ENCODE assay signal across 12 cellular contexts in the genomic region with DNA sequence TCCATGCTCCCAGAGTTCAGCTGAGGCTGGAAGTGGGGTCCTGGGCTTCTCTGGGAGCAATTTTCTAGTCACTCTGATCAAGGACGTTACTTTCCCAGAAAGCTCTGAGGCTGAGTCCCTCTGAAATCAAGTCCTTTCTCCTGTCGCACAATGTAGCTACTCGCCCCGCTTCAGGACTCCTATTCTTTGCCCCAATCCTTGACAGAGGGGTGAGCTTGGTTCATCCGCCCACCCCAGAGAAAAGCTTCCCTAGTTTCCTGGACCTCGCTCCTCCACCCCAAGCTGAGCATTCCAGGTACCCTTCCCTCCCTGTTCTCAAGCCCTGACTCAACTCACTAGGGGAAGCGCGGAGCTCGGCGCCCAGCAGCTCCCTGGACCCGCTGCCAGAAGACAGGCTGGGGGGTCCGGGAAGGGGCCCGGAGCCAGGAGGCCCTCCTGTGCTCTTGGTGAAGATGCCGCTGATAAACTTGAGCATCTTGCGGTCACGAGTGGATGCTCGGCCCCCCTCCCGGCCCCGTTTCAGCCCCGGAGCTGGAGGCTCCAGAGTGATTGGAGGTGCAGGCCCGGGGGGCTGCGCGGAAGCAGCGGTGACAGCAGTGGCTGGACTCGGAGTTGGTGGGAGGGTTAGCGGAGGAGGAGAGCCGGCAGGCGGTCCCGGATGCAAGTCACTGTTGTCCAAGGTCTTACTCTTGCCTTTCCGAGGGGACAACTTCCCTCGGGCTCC. TPM values are rescaled to one million over a fixed set of nuclear protein-coding genes. Genes with fewer than 3 reads are reported as not detected.
DNase-seq lines count a peak whose midpoint lies in the region; ATAC-seq and TF ChIP-seq lines count a peak whose summit lies in the region.
"Had no signal": no experiment of that assay in that cellular context is flagged by ENCODE, and none has a peak within 500 bp of the region (broad histone marks: within the 10 kb centered on the region; RNA-seq: fewer than 3 reads in every experiment).

No MANE protein-coding gene starts in this region.

- H3K4ac ChIP-seq in H9 (ENCODE audit: low read depth, low read length) = no peak overlapping the region

- H2BK15ac ChIP-seq in H9 (ENCODE audit: low read depth, low read length) = no peak overlapping the region

- no peak overlapping the region for H3K9ac ChIP-seq in H9 (ENCODE audit: extremely low read depth, insufficient read length, low read length)

- no peak overlapping the region for H3K18ac ChIP-seq in H9 (ENCODE audit: insufficient read length, low read depth, low read length)

- H2AFZ ChIP-seq in ACC112 (ENCODE audit: low read length, unreplicated experiment) (no peak overlapping the region), H9 (ENCODE audit: low read length) (no peak overlapping the region)

- H3K79me2 ChIP-seq in ACC112 (ENCODE audit: control insufficient read depth, insufficient read depth, low read length, unreplicated experiment) (no peaks in the 10 kb centered on the region), H9 (ENCODE audit: insufficient read depth, low read length) (no peaks in the 10 kb centered on the region)

- H4K20me1 ChIP-seq in H9 (ENCODE audit: control insufficient read depth, insufficient read depth, insufficient read length) = peaks cover 2% of the 10 kb centered on the region

- TF ChIP-seq POLR2A in breast epithelium (IDR thresholded peaks at IDR 0.05) = no peak

- no peak overlapping the region for H2BK5ac ChIP-seq in H9 (ENCODE audit: insufficient read length, low read length)

- no peak overlapping the region for H4K91ac ChIP-seq in H9 (ENCODE audit: insufficient read length, low read depth, low read length)

- H2BK20ac ChIP-seq in H9 (ENCODE audit: low read depth, low read length, poor library complexity, severe bottlenecking) = no peak overlapping the region

- H3K27me3 ChIP-seq in ACC112 (ENCODE audit: insufficient read depth, low read length) (peaks cover 74% of the 10 kb centered on the region), H9 (ENCODE audit: insufficient read depth, low read length) (peaks cover 60% of the 10 kb centered on the region), breast epithelium (peaks cover 17 to 41% of the 10 kb centered on the region in 2 donors), upper lobe of right lung (peaks cover 61% of the 10 kb centered on the region)

- H2AK5ac ChIP-seq in H9 (ENCODE audit: insufficient read length, low read length) = no peak overlapping the region

- ATAC-seq in upper lobe of right lung (no peak), GM21390 (IDR thresholded peaks at IDR 0.05; ENCODE audit: unreplicated experiment) (no peak)

- no peak overlapping the region for H3T11ph ChIP-seq in H9 (ENCODE audit: low read length)

- no peak overlapping the region for H3K27ac Mint-ChIP-seq in H9
- no peak overlapping the region for H3K27ac Mint-ChIP-seq in nephron progenitor cell
- H3K27ac Mint-ChIP-seq: activated CD4-positive, alpha-beta memory T cell treated with anti-CD3 and anti-CD28 coated beads for 36 hours had no signal

- no peaks in the 10 kb centered on the region for H3K36me3 ChIP-seq in ACC112 (ENCODE audit: insufficient read depth, low read length)
- no peaks in the 10 kb centered on the region for H3K36me3 ChIP-seq in breast epithelium
- H3K36me3 ChIP-seq in upper lobe of right lung = no peaks in the 10 kb centered on the region

- no peak for TF ChIP-seq CTCF in H9 (conservative IDR thresholded peaks at IDR 0.05)
- no peak for TF ChIP-seq CTCF in breast epithelium (IDR thresholded peaks at IDR 0.05)
- TF ChIP-seq CTCF in nephron progenitor cell (IDR thresholded peaks at IDR 0.05) = no peak
- no peak for TF ChIP-seq CTCF in upper lobe of right lung (IDR thresholded peaks at IDR 0.05)

- H3K56ac ChIP-seq in H9 (ENCODE audit: insufficient read length, low read depth, low read length) = no peak overlapping the region

- H3K36me3 Mint-ChIP-seq in H9 (ENCODE audit: insufficient read depth in 1 of 3, low read depth in 3 of 3) (no peaks in the 10 kb centered on the region; a peak in 1 of 7 replicates), nephron progenitor cell (ENCODE audit: low read depth) (no peaks in the 10 kb centered on the region)

- H3K4me1 Mint-ChIP-seq in H9 = peaks cover 26 to 37% of the 10 kb centered on the region in 2 experiments
- H3K4me1 Mint-ChIP-seq in nephron progenitor cell = peaks cover 23% of the 10 kb centered on the region

- no peak overlapping the region for H3K23ac ChIP-seq in H9 (ENCODE audit: insufficient read length, low read depth, low read length)

- H3K9me3 ChIP-seq in H9 (ENCODE audit: control insufficient read depth, low read depth, low read length) = no peaks in the 10 kb centered on the region
- H3K9me3 ChIP-seq in breast epithelium = no peaks in the 10 kb centered on the region
- H3K9me3 ChIP-seq in upper lobe of right lung = no peaks in the 10 kb centered on the region

- peak overlapping the region; percentile 49 for H3K4me2 ChIP-seq in H9 (ENCODE audit: insufficient read depth, insufficient read length, low read length)

- H3K9me3 Mint-ChIP-seq in H9 (no peaks in the 10 kb centered on the region; a peak in 1 of 5 replicates), nephron progenitor cell (peaks cover 8% of the 10 kb centered on the region)
- H3K9me3 Mint-ChIP-seq: activated CD4-positive, alpha-beta memory T cell treated with anti-CD3 and anti-CD28 coated beads for 36 hours had no signal

- H3K4me1 ChIP-seq in ACC112 (ENCODE audit: control insufficient read depth, insufficient read depth, low read length, unreplicated experiment) = peaks cover 14% of the 10 kb centered on the region
- H3K4me1 ChIP-seq in H9 (ENCODE audit: insufficient read depth, low read length) = no peaks in the 10 kb centered on the region
- peaks cover 9 to 15% of the 10 kb centered on the region in 2 donors for H3K4me1 ChIP-seq in breast epithelium
- H3K4me1 ChIP-seq in upper lobe of right lung = no peaks in the 10 kb centered on the region

- H4K5ac ChIP-seq in H9 (ENCODE audit: insufficient read length, low read depth, low read length) = no peak overlapping the region

- H3K27me3 Mint-ChIP-seq in H9 (ENCODE audit: low read depth) = peaks cover 96% of the 10 kb centered on the region
- peaks cover 98% of the 10 kb centered on the region for H3K27me3 Mint-ChIP-seq in nephron progenitor cell (ENCODE audit: low read depth, poor library complexity)
- H3K27me3 Mint-ChIP-seq: activated CD4-positive, alpha-beta memory T cell treated with anti-CD3 and anti-CD28 coated beads for 36 hours had no signal

- H3K79me1 ChIP-seq in H9 (ENCODE audit: insufficient read depth, low read depth, low read length, poor library complexity, severe bottlenecking) = no peaks in the 10 kb centered on the region

- DNase-seq in H9 (peak; percentile 56), breast epithelium (ENCODE audit: low spot score in 2 of 2) (no peak), nephron progenitor cell (no peak), Kasumi-1 (lab: John Stamatoyannopoulos, UW) (no peak), upper lobe of right lung (no peak), NCI-H1092 treated with DMSO at 0.1 percent for 48 hours (lab: John Stamatoyannopoulos, UW) (no peak)
- DNase-seq: activated CD4-positive, alpha-beta memory T cell treated with anti-CD3 and anti-CD28 coated beads for 36 hours; NCI-H2107 had no signal

- H3K27ac ChIP-seq in ACC112 (ENCODE audit: low read depth, low read length) = no peak overlapping the region
- H3K27ac ChIP-seq in H9 (ENCODE audit: insufficient read length, low read depth, low read length) = no peak overlapping the region
- H3K27ac ChIP-seq in breast epithelium = no peak overlapping the region
- no peak overlapping the region for H3K27ac ChIP-seq in upper lobe of right lung
- H3K27ac ChIP-seq: C4-2B, skin epidermis had no signal

- no peak overlapping the region for H4K8ac ChIP-seq in H9 (replicated peaks; ENCODE audit: insufficient read length, low read depth, low read length)

- H2BK12ac ChIP-seq in H9 (ENCODE audit: insufficient read length, low read depth, low read length) = no peak overlapping the region

- no peak overlapping the region for H3K14ac ChIP-seq in H9 (ENCODE audit: insufficient read depth, low read length)

- intact Hi-C loops in breast epithelium (cut with DNase I; ENCODE audit: low total_unique reads) = no loop called here
- intact Hi-C loops in upper lobe of right lung (cut with DNase I) = no loop called here

- H3K4me3 Mint-ChIP-seq in H9 = peak overlapping the region; percentile 59 to 84
- H3K4me3 Mint-ChIP-seq in nephron progenitor cell = peak overlapping the region; percentile 76
- H3K4me3 Mint-ChIP-seq: activated CD4-positive, alpha-beta memory T cell treated with anti-CD3 and anti-CD28 coated beads for 36 hours had no signal

- peak overlapping the region; percentile 68 for H3K4me3 ChIP-seq in ACC112 (ENCODE audit: low read depth, low read length)
- peak overlapping the region in 2 of 3 donors; percentile 44 to 67 for H3K4me3 ChIP-seq in breast epithelium
- H3K4me3 ChIP-seq in upper lobe of right lung = no peak overlapping the region

- WGBS in H9 (ENCODE audit: extremely low coverage, insufficient read length, low lambda C conversion rate) = no CpG with 5 or more reads among the region's 31 CpGs

- no peak overlapping the region for H2BK120ac ChIP-seq in H9 (ENCODE audit: low read depth, low read length, poor library complexity, severe bottlenecking)

- H3K23me2 ChIP-seq in H9 (ENCODE audit: insufficient read length, low read depth, low read length, poor library complexity, severe bottlenecking) = peaks cover 16% of the 10 kb centered on the region

RNA-seq across cellular contexts. Expression of gene AGAP2, which starts 1.6 kb away (rescaled TPM):
- total RNA-seq in H9 (2021) (4.6 and 5.3 TPM in 2 replicates), breast epithelium (1 to 10 TPM; 1.2 to 1.8 (median 1.6) TPM), upper lobe of right lung (5.4 TPM)

RNA-seq across cellular contexts. Expression of gene TSPAN31, which starts 7.9 kb away (rescaled TPM):
- total RNA-seq in H9 (2021) = 18.8 and 20.0 TPM in 2 replicates
- 100 to 1,000 TPM in 1 of 3 donors, 10 to 100 TPM in 2; 55.5 to 107 (median 73.1) TPM for total RNA-seq in breast epithelium
- total RNA-seq in upper lobe of right lung = 39.9 TPM

RNA-seq across cellular contexts. Expression of gene CDK4, which starts 15.2 kb away (rescaled TPM):
- total RNA-seq in H9 (2021) (217 and 218 TPM in 2 replicates), breast epithelium (100 to 1,000 TPM; 105 to 136 (median 109) TPM), upper lobe of right lung (77.6 TPM)

RNA-seq across cellular contexts. Expression of gene MARCHF9, which starts 18.0 kb away (rescaled TPM):
- total RNA-seq in H9 (2021) (20.5 and 20.9 TPM in 2 replicates), breast epithelium (1 to 10 TPM; 6.9 to 9.8 (median 7.5) TPM), upper lobe of right lung (21.2 TPM)

RNA-seq across cellular contexts. Expression of gene CYP27B1, which starts 30.0 kb away (rescaled TPM):
- total RNA-seq in H9 (2021) (6.1 and 6.5 TPM in 2 replicates), breast epithelium (1 to 10 TPM in 1 of 3 donors, under 1 TPM in 2; 0.33 to 2.2 (median 0.48) TPM), upper lobe of right lung (2.0 TPM)
